1 cellular context compared by ENCODE assay signal in the genomic region with DNA sequence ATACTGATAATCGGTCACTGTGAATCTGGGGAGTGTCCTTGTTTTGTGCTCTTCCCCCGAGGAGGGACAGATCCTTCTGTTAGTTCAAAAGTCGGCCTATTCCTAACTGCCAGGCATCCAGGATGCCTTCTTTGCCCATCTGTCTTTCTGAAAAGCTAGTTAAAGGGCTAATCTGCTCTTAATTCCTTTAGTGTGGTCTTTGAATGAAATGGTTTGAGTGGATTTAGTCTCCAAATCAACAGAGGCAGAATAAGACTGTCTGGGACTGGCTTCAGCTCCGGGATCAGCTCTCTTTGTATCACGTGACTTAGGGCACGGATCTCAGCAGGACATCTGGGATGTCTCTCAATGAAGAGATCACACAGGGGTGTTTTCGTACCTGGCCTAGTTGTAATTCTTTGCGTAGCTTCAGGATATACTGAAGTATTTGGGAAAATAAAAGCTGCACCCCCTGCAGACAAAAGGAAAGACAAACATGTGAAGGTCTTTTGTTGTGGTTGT.
TF ChIP-seq lines count a peak whose summit lies in the region.

No MANE protein-coding gene starts in this region.

TF ChIP-seq in K562, 482 proteins besides CTCF, POLR2A, EP300 and RAD21 (continued from another document):
- TF ChIP-seq, protein P1, sequence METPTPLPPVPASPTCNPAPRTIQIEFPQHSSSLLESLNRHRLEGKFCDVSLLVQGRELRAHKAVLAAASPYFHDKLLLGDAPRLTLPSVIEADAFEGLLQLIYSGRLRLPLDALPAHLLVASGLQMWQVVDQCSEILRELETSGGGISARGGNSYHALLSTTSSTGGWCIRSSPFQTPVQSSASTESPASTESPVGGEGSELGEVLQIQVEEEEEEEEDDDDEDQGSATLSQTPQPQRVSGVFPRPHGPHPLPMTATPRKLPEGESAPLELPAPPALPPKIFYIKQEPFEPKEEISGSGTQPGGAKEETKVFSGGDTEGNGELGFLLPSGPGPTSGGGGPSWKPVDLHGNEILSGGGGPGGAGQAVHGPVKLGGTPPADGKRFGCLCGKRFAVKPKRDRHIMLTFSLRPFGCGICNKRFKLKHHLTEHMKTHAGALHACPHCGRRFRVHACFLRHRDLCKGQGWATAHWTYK (CRISPR knock-in tag; IDR thresholded peaks at IDR 0.05) = no peak
- TF ChIP-seq, protein P2, sequence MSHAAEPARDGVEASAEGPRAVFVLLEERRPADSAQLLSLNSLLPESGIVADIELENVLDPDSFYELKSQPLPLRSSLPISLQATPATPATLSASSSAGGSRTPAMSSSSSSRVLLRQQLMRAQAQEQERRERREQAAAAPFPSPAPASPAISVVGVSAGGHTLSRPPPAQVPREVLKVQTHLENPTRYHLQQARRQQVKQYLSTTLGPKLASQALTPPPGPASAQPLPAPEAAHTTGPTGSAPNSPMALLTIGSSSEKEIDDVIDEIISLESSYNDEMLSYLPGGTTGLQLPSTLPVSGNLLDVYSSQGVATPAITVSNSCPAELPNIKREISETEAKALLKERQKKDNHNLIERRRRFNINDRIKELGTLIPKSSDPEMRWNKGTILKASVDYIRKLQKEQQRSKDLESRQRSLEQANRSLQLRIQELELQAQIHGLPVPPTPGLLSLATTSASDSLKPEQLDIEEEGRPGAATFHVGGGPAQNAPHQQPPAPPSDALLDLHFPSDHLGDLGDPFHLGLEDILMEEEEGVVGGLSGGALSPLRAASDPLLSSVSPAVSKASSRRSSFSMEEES (CRISPR knock-in tag; IDR thresholded peaks at IDR 0.05) = peak; percentile 96
